In genomic region chr4:54064317-54065275, GRCh38 we compare ENCODE assay signal across 8 cellular contexts. TPM values are rescaled to one million over a fixed set of nuclear protein-coding genes. Genes with fewer than 3 reads are reported as not detected.
DNase-seq lines count a peak whose midpoint lies in the region; ATAC-seq and TF ChIP-seq lines count a peak whose summit lies in the region.

CHIC2 (minus strand) TSS chr4:54064605; CDS start chr4:54064300, 305 bp downstream.

- peak; percentile 63 for DNase-seq in NCI-H1694 treated with DMSO at 0.1 percent for 48 hours (lab: John Stamatoyannopoulos, UW)
- DNase-seq in amniotic epithelial cell (ENCODE audit: low read depth), result peak; percentile 89
- DNase-seq in heart right ventricle, result peak; percentile 95 to 97
- peak; percentile 84 to 99 (median 92) for DNase-seq in posterior cingulate gyrus
- DNase-seq in type B pancreatic cell (ENCODE audit: extremely low spot score, unreplicated experiment), result peak; percentile 97

- no peaks in the 10 kb centered on the region for H3K36me3 ChIP-seq in heart right ventricle

- no peak for TF ChIP-seq CTCF in heart right ventricle (IDR thresholded peaks at IDR 0.05)
- TF ChIP-seq CTCF in type B pancreatic cell (conservative IDR thresholded peaks at IDR 0.05), result no peak

- 1% methylated on average over 82 to 89 of the region's 89 CpGs for WGBS in heart right ventricle, 2 donors

- H3K27ac ChIP-seq in heart right ventricle, result peak within 1 kb of the TSS; percentile 76 to 99 (median 95)

- peaks cover 30% of the 10 kb centered on the region for H3K4me1 Mint-ChIP-seq in T-helper 1 cell treated with Interleukin-12 subunit alpha and Interleukin-12 subunit beta and Interleukin-4 antibody, amounts not matched to agents 30 μg/mL and 1 μg/mL, for 36 hours (ENCODE audit: low read depth)
- H3K4me1 Mint-ChIP-seq in type B pancreatic cell (ENCODE audit: unreplicated experiment), result peaks cover 29% of the 10 kb centered on the region

- H3K9me3 ChIP-seq in heart right ventricle, result peaks cover 0 to 6% (median 0%) of the 10 kb centered on the region in 11 donors

- peak within 1 kb of the TSS; percentile 95 for H3K4me3 Mint-ChIP-seq in T-helper 1 cell treated with Interleukin-12 subunit alpha and Interleukin-12 subunit beta and Interleukin-4 antibody, amounts not matched to agents 30 μg/mL and 1 μg/mL, for 36 hours
- H3K4me3 Mint-ChIP-seq in type B pancreatic cell, result peak within 1 kb of the TSS; percentile 95

- H3K27me3 ChIP-seq in heart right ventricle, result no peaks in the 10 kb centered on the region

- H3K36me3 Mint-ChIP-seq in T-helper 1 cell treated with Interleukin-12 subunit alpha and Interleukin-12 subunit beta and Interleukin-4 antibody, amounts not matched to agents 30 μg/mL and 1 μg/mL, for 36 hours (ENCODE audit: low read depth), result peaks cover 16% of the 10 kb centered on the region
- no peaks in the 10 kb centered on the region for H3K36me3 Mint-ChIP-seq in type B pancreatic cell

- ATAC-seq in GM18498 (IDR thresholded peaks at IDR 0.05; ENCODE audit: unreplicated experiment), result peak; percentile 97
- peak; percentile 95 for ATAC-seq in HG02885 (IDR thresholded peaks at IDR 0.05; ENCODE audit: poor library complexity, unreplicated experiment)
- peak; percentile 87 to 95 (median 92) for ATAC-seq in heart right ventricle

- peak within 1 kb of the TSS; percentile 67 to 100 (median 94) for H3K4me3 ChIP-seq in heart right ventricle

- H3K4me1 ChIP-seq in heart right ventricle, result peaks cover 3 to 63% (median 59%) of the 10 kb centered on the region in 9 donors

- H3K27me3 Mint-ChIP-seq in T-helper 1 cell treated with Interleukin-12 subunit alpha and Interleukin-12 subunit beta and Interleukin-4 antibody, amounts not matched to agents 30 μg/mL and 1 μg/mL, for 36 hours (ENCODE audit: low read depth), result peaks cover 4% of the 10 kb centered on the region
- H3K27me3 Mint-ChIP-seq in type B pancreatic cell, result no peaks in the 10 kb centered on the region

- intact Hi-C loops in heart right ventricle (cut with DNase I) (loop anchor here in 2 of 10 donors (5.0 to 10.0 kb wide), 2 partner anchors 150 to 153 kb away; no protein-coding TSS in a partner anchor), posterior cingulate gyrus (cut with DNase I) (no loop called here)

- peak within 1 kb of the TSS; percentile 94 for H3K27ac Mint-ChIP-seq in T-helper 1 cell treated with Interleukin-12 subunit alpha and Interleukin-12 subunit beta and Interleukin-4 antibody, amounts not matched to agents 30 μg/mL and 1 μg/mL, for 36 hours
- peak within 1 kb of the TSS; percentile 93 for H3K27ac Mint-ChIP-seq in type B pancreatic cell

- H3K9me3 Mint-ChIP-seq in T-helper 1 cell treated with Interleukin-12 subunit alpha and Interleukin-12 subunit beta and Interleukin-4 antibody, amounts not matched to agents 30 μg/mL and 1 μg/mL, for 36 hours, result no peaks in the 10 kb centered on the region
- no peaks in the 10 kb centered on the region for H3K9me3 Mint-ChIP-seq in type B pancreatic cell

RNA-seq across cellular contexts. Expression of gene CHIC2, which starts in this region (rescaled TPM):
- total RNA-seq in heart right ventricle (10 to 100 TPM in 5 of 10 donors, 1 to 10 TPM in 5; 6.0 to 12.6 (median 9.3) TPM), type B pancreatic cell (ENCODE audit: low replicate concordance) (16.5 and 22.2 TPM in 2 replicates)
- 10 to 100 TPM in 1 of 2 donors, 1 to 10 TPM in 1; 5.6 to 13.5 TPM for polyA plus RNA-seq in heart right ventricle

Comparison
In these comparisons a context has a peak if more than half of its experiments do, and no peak if none do; other contexts are left out.
1. Peak in every context shown above with its lines: DNase-seq, ATAC-seq, H3K4me3 ChIP-seq and H3K27ac ChIP-seq.